8 cellular contexts compared by ENCODE assay signal in genomic region chr6:75206338-75207210, GRCh38. TPM values are rescaled to one million over a fixed set of nuclear protein-coding genes. Genes with fewer than 3 reads are reported as not detected.
DNase-seq lines count a peak whose midpoint lies in the region; ATAC-seq, FAIRE-seq and TF ChIP-seq lines count a peak whose summit lies in the region.

No MANE protein-coding gene starts in this region.

- H3K4me2 ChIP-seq in GM12878 (ENCODE audit: control insufficient read depth, insufficient read depth), result no peak overlapping the region

- no peak for TF ChIP-seq POLR2A in GM12878 (IDR thresholded peaks at IDR 0.05; ENCODE audit: low read depth, low read length)

- H3K4me1 Mint-ChIP-seq in activated CD4-positive, alpha-beta memory T cell treated with anti-CD3 and anti-CD28 coated beads for 36 hours (ENCODE audit: low read depth), result peaks cover 53% of the 10 kb centered on the region
- H3K4me1 Mint-ChIP-seq in activated CD4-positive, alpha-beta memory T cell treated with anti-CD3 and anti-CD28 coated beads, Interleukin-2, amount 10 ng/mL, durations not matched to agents 7 days and 5 days, result peaks cover 53% of the 10 kb centered on the region

- no peaks in the 10 kb centered on the region for H3K4me1 ChIP-seq in GM12878 (ENCODE audit: control insufficient read depth, insufficient read depth, low read length)
- H3K4me1 ChIP-seq in kidney (ENCODE audit: control insufficient read depth in 1 of 2, insufficient read depth in 1 of 2, low read depth in 1 of 2, low read length in 2 of 2), result peaks cover 4 to 16% of the 10 kb centered on the region in 2 donors
- peaks cover 8 to 32% of the 10 kb centered on the region in 2 donors for H3K4me1 ChIP-seq in thoracic aorta (ENCODE audit: control insufficient read depth in 1 of 2, low read depth in 2 of 2)

- H3K4me3 ChIP-seq in GM12878 (no peak overlapping the region), kidney (ENCODE audit: low read length in 2 of 2) (peak overlapping the region; percentile 56 to 70), thoracic aorta (peak overlapping the region; percentile 85)

- POLR2A ChIA-PET in activated CD4-positive, alpha-beta memory T cell treated with anti-CD3 and anti-CD28 coated beads for 36 hours (lab: Charles Lee), result no interaction called here
- POLR2A ChIA-PET in activated CD4-positive, alpha-beta memory T cell treated with anti-CD3 and anti-CD28 coated beads, Interleukin-2, amount 10 ng/mL, durations not matched to agents 7 days and 5 days (lab: Charles Lee), result no interaction called here
- POLR2A ChIA-PET in GM12878 (lab: Charles Lee), result no interaction called here

- RAD21 ChIA-PET in GM12878 (lab: Charles Lee; ENCODE audit: unreplicated experiment), result interaction anchor here (1.5 to 4.4 kb wide), 2 partner anchors 797 to 1115 kb away, joined by 6 to 64 read pairs; no protein-coding TSS in a partner anchor

- H3K36me3 Mint-ChIP-seq in activated CD4-positive, alpha-beta memory T cell treated with anti-CD3 and anti-CD28 coated beads for 36 hours, result no peaks in the 10 kb centered on the region
- H3K36me3 Mint-ChIP-seq in activated CD4-positive, alpha-beta memory T cell treated with anti-CD3 and anti-CD28 coated beads, Interleukin-2, amount 10 ng/mL, durations not matched to agents 7 days and 5 days (ENCODE audit: low read depth), result peaks cover 4% of the 10 kb centered on the region

- in situ Hi-C loops in GM12878 (cut with MboI), result loop anchor here (10.0 kb wide), 1 partner anchor 792 kb away; no protein-coding TSS in a partner anchor

- H3K9ac ChIP-seq in GM12878 (ENCODE audit: control insufficient read depth, insufficient read depth, low read length) (no peak overlapping the region), kidney (ENCODE audit: low read length in 2 of 2) (peak overlapping the region in 1 of 2 donors; percentile 69)

- H3K36me3 ChIP-seq in GM12878 (ENCODE audit: control insufficient read depth in 2 of 2, insufficient read depth in 2 of 2, low read length in 1 of 2) (no peaks in the 10 kb centered on the region), kidney (ENCODE audit: control insufficient read depth in 1 of 2, insufficient read depth in 2 of 2, low read length in 2 of 2) (no peaks in the 10 kb centered on the region), thoracic aorta (no peaks in the 10 kb centered on the region)

- CTCF ChIA-PET in activated CD4-positive, alpha-beta memory T cell treated with anti-CD3 and anti-CD28 coated beads for 36 hours (lab: Charles Lee), result interaction anchor here (0.9 to 10.7 kb wide), 5 partner anchors 225 to 1478 kb away, joined by 3 to 169 read pairs (median 21); no protein-coding TSS in a partner anchor
- CTCF ChIA-PET in activated CD4-positive, alpha-beta memory T cell treated with anti-CD3 and anti-CD28 coated beads, Interleukin-2, amount 10 ng/mL, durations not matched to agents 7 days and 5 days (lab: Charles Lee), result interaction anchor here (3.3 to 6.1 kb wide), 2 partner anchors 1115 to 1469 kb away, joined by 12 to 53 read pairs; no protein-coding TSS in a partner anchor
- CTCF ChIA-PET in GM12878 (lab: Yijun Ruan, JAX), result interaction anchor here (0.8 to 6.3 kb wide), 5 partner anchors 797 to 1468 kb away, joined by 4 to 95 read pairs (median 28); no protein-coding TSS in a partner anchor

- no peaks in the 10 kb centered on the region for H3K9me3 Mint-ChIP-seq in activated CD4-positive, alpha-beta memory T cell treated with anti-CD3 and anti-CD28 coated beads for 36 hours
- H3K9me3 Mint-ChIP-seq in activated CD4-positive, alpha-beta memory T cell treated with anti-CD3 and anti-CD28 coated beads, Interleukin-2, amount 10 ng/mL, durations not matched to agents 7 days and 5 days, result no peaks in the 10 kb centered on the region

- FAIRE-seq in GM12878 (lab: Jason Lieb, UNC), result no peak
- no peak for FAIRE-seq in kidney (lab: Jason Lieb, UNC)

- TF ChIP-seq EP300 in GM12878 (IDR thresholded peaks at IDR 0.05; ENCODE audit: borderline replicate concordance in 1 of 2, control insufficient read depth in 1 of 2, low read depth in 2 of 2, low read length in 2 of 2), result no peak

- H3K79me2 ChIP-seq in GM12878 (ENCODE audit: control insufficient read depth, insufficient read depth, low read length), result no peaks in the 10 kb centered on the region

- TF ChIP-seq CTCF in GM12878 (IDR thresholded peaks at IDR 0.05 in 2 of 3, conservative IDR thresholded peaks at IDR 0.05 in 1 of 3; ENCODE audit: control insufficient read depth in 2 of 3, extremely low read depth in 1 of 3, insufficient read depth in 1 of 3, low read depth in 3 of 3, low read length in 3 of 3), result no peak
- no peak for TF ChIP-seq CTCF in kidney (IDR thresholded peaks at IDR 0.05; ENCODE audit: borderline replicate concordance, extremely low read depth, insufficient read depth)
- TF ChIP-seq CTCF in thoracic aorta (IDR thresholded peaks at IDR 0.05), result no peak

- H3K27ac ChIP-seq in GM12878 (ENCODE audit: control insufficient read depth, insufficient read depth) (no peak overlapping the region), kidney (ENCODE audit: low read depth in 2 of 2, low read length in 2 of 2) (peak overlapping the region in 1 of 2 donors; percentile 79), thoracic aorta (peak overlapping the region; percentile 74 to 80)

- intact Hi-C loops in activated CD4-positive, alpha-beta memory T cell treated with anti-CD3 and anti-CD28 coated beads for 36 hours (cut with micrococcal nuclease), result loop anchor here (5.0 to 10.0 kb wide), 2 partner anchors 632 to 1529 kb away; no protein-coding TSS in a partner anchor
- intact Hi-C loops in GM12878 (cut with micrococcal nuclease; ENCODE audit: unreplicated experiment) (loop anchor here (5.0 to 10.0 kb wide), 6 partner anchors 272 to 1529 kb away; no protein-coding TSS in a partner anchor), kidney (cut with DNase I) (loop anchor here (5.0 kb wide), 1 partner anchor 1469 kb away; no protein-coding TSS in a partner anchor)

- no peak overlapping the region for H3K27ac Mint-ChIP-seq in activated CD4-positive, alpha-beta memory T cell treated with anti-CD3 and anti-CD28 coated beads for 36 hours
- H3K27ac Mint-ChIP-seq in activated CD4-positive, alpha-beta memory T cell treated with anti-CD3 and anti-CD28 coated beads, Interleukin-2, amount 10 ng/mL, durations not matched to agents 7 days and 5 days, result no peak overlapping the region

- BruUV-seq in GM12878 (replicated peaks; lab: Mats Ljungman, UMichigan), result no TSS peak

- no peak for DNase-seq in activated CD4-positive, alpha-beta memory T cell treated with anti-CD3 and anti-CD28 coated beads for 36 hours
- no peak for DNase-seq in activated CD4-positive, alpha-beta memory T cell treated with anti-CD3 and anti-CD28 coated beads, Interleukin-2, amount 10 ng/mL, durations not matched to agents 7 days and 5 days
- DNase-seq in GM12878 (ENCODE audit: low read depth, low spot score) (no peak), kidney (peak; percentile 70), thoracic aorta (ENCODE audit: low spot score) (no peak), NCI-H2029 (lab: John Stamatoyannopoulos, UW) (no peak)
- no peak for DNase-seq in stimulated activated CD4-positive, alpha-beta T cell treated with anti-CD3 and anti-CD28 coated beads, Interleukin-1b, Interleukin-23, amount 100 ng/mL, for 48 hours
- DNase-seq in effector CD8-positive, alpha-beta T cell (lab: John Stamatoyannopoulos, UW), result no peak

- ATAC-seq in GM12878 (no peak), thoracic aorta (ENCODE audit: insufficient number of reproducible peaks, low FRiP score, low read depth) (no peak)

- H2AFZ ChIP-seq in GM12878 (ENCODE audit: control insufficient read depth, low read depth, low read length), result no peak overlapping the region

- peaks cover 33 to 39% of the 10 kb centered on the region in 2 experiments for H3K27me3 ChIP-seq in GM12878 (replicated peaks in 1 of 2; ENCODE audit: control insufficient read depth in 2 of 2, insufficient read depth in 2 of 2, low read length in 1 of 2)
- H3K27me3 ChIP-seq in thoracic aorta (replicated peaks; ENCODE audit: insufficient read depth), result no peaks in the 10 kb centered on the region

- H4K20me1 ChIP-seq in GM12878 (ENCODE audit: control insufficient read depth, insufficient read depth), result no peaks in the 10 kb centered on the region; the same call in 1 of the 2 replicates

- 8% methylated on average over 37 of the region's 37 CpGs for WGBS in GM12878 (ENCODE audit: insufficient coverage, insufficient replicate concordance, low lambda C conversion rate, missing lambda C conversion rate)

- peak overlapping the region; percentile 35 for H3K4me3 Mint-ChIP-seq in activated CD4-positive, alpha-beta memory T cell treated with anti-CD3 and anti-CD28 coated beads for 36 hours
- no peak overlapping the region for H3K4me3 Mint-ChIP-seq in activated CD4-positive, alpha-beta memory T cell treated with anti-CD3 and anti-CD28 coated beads, Interleukin-2, amount 10 ng/mL, durations not matched to agents 7 days and 5 days

- H3K9me3 ChIP-seq in GM12878 (replicated peaks; ENCODE audit: control insufficient read depth, insufficient read depth, low read length), result no peaks in the 10 kb centered on the region
- no peaks in the 10 kb centered on the region for H3K9me3 ChIP-seq in kidney (ENCODE audit: control insufficient read depth in 1 of 2, low read length in 2 of 2)
- H3K9me3 ChIP-seq in thoracic aorta, result no peaks in the 10 kb centered on the region

- SMC1A ChIA-PET in GM12878 (lab: Charles Lee; ENCODE audit: uncharacterized antibody, unreplicated experiment), result interaction anchor here (1.5 to 6.0 kb wide), 4 partner anchors 452 to 1115 kb away, joined by 3 to 64 read pairs (median 54); no protein-coding TSS in a partner anchor

- TF ChIP-seq RAD21 in GM12878 (IDR thresholded peaks at IDR 0.05; ENCODE audit: insufficient read depth, low read depth, low read length), result no peak

- H3K27me3 Mint-ChIP-seq in activated CD4-positive, alpha-beta memory T cell treated with anti-CD3 and anti-CD28 coated beads for 36 hours, result peaks cover 76% of the 10 kb centered on the region
- H3K27me3 Mint-ChIP-seq in activated CD4-positive, alpha-beta memory T cell treated with anti-CD3 and anti-CD28 coated beads, Interleukin-2, amount 10 ng/mL, durations not matched to agents 7 days and 5 days, result peaks cover 84% of the 10 kb centered on the region

RNA-seq across cellular contexts. Expression of gene COL12A1, which starts 0.7 kb away (rescaled TPM):
- total RNA-seq in activated CD4-positive, alpha-beta memory T cell treated with anti-CD3 and anti-CD28 coated beads for 36 hours, result not detected
- not detected for total RNA-seq in activated CD4-positive, alpha-beta memory T cell treated with anti-CD3 and anti-CD28 coated beads, Interleukin-2, amount 10 ng/mL, durations not matched to agents 7 days and 5 days
- total RNA-seq in GM12878 (2013; cell fraction: nucleolus; rRNA removed), result 0.29 TPM in 1 of 2 replicates, not detected in the other
- total RNA-seq in GM12878 (2014; rRNA removed), result under 0.01 TPM in 1 of 2 replicates, not detected in the other
- not detected in 2 replicates for total RNA-seq in GM12878 (2014; rRNA removed; fragmentation: Illumina TruSeq; extraction: Trizol)
- total RNA-seq in GM12878 (2021), result 0.29 and 0.69 TPM in 2 replicates
- not detected for polyA plus RNA-seq in GM12878 (2011; ENCODE audit: low read depth)
- 0.03 TPM in 1 of 2 replicates, not detected in the other for polyA plus RNA-seq in GM12878 (2011; rRNA removed)
- 0.02 TPM in 1 of 2 replicates, not detected in the other for polyA plus RNA-seq in GM12878 (2011; cell fraction: cytosol; rRNA removed)
- not detected in 2 replicates for polyA plus RNA-seq in GM12878 (2011; cell fraction: nucleus; rRNA removed)
- polyA plus RNA-seq in GM12878 (2012), result not detected in 2 replicates
- polyA plus RNA-seq in GM12878 (2014; fragmentation: Illumina TruSeq; extraction: Trizol), result under 0.01 TPM in 1 of 2 replicates, not detected in the other
- polyA plus RNA-seq in GM12878 (2014; fragmentation: Nextera tagmentation; extraction: Ambion mirVana), result not detected
- polyA plus RNA-seq in GM12878 (2014; rRNA removed), result not detected in 2 replicates
- under 1 TPM; 0.04 to 0.17 TPM for polyA plus RNA-seq in GM12878 (2016; fragmentation: Nextera tagmentation; extraction: Ambion mirVana)
- polyA minus RNA-seq in GM12878 (2011; rRNA and poly(A)+ RNA removed), result not detected in 2 replicates
- polyA minus RNA-seq in GM12878 (2011; cell fraction: cytosol; rRNA and poly(A)+ RNA removed), result 3.3 and 3.6 TPM in 2 replicates
- polyA minus RNA-seq in GM12878 (2011; cell fraction: nucleus; rRNA and poly(A)+ RNA removed), result 0.12 and 0.86 TPM in 2 replicates
- 28.3 TPM for total RNA-seq in kidney
- polyA plus RNA-seq in kidney (ENCODE audit: insufficient read depth, low read depth, low replicate concordance), result 12.3 TPM
- 100 to 1,000 TPM in 1 of 2 donors, 10 to 100 TPM in 1; 92.3 to 131 TPM for total RNA-seq in thoracic aorta

RNA-seq across cellular contexts. Expression of gene COX7A2, which starts 37.0 kb away (rescaled TPM):
- total RNA-seq in activated CD4-positive, alpha-beta memory T cell treated with anti-CD3 and anti-CD28 coated beads for 36 hours, result 100 to 1,000 TPM; 564 to 566 TPM
- 100 to 1,000 TPM; 469 to 471 TPM for total RNA-seq in activated CD4-positive, alpha-beta memory T cell treated with anti-CD3 and anti-CD28 coated beads, Interleukin-2, amount 10 ng/mL, durations not matched to agents 7 days and 5 days
- total RNA-seq in GM12878 (2013; cell fraction: nucleolus; rRNA removed), result 16.2 and 17.4 TPM in 2 replicates
- 199 and 239 TPM in 2 replicates for total RNA-seq in GM12878 (2014; rRNA removed)
- total RNA-seq in GM12878 (2014; rRNA removed; fragmentation: Illumina TruSeq; extraction: Trizol), result 417 and 432 TPM in 2 replicates
- total RNA-seq in GM12878 (2021), result 384 and 403 TPM in 2 replicates
- 436 TPM for polyA plus RNA-seq in GM12878 (2011; ENCODE audit: low read depth)
- polyA plus RNA-seq in GM12878 (2011; rRNA removed), result 552 and 633 TPM in 2 replicates
- 192 and 230 TPM in 2 replicates for polyA plus RNA-seq in GM12878 (2011; cell fraction: cytosol; rRNA removed)
- 111 and 240 TPM in 2 replicates for polyA plus RNA-seq in GM12878 (2011; cell fraction: nucleus; rRNA removed)
- polyA plus RNA-seq in GM12878 (2012), result 254 and 400 TPM in 2 replicates
- polyA plus RNA-seq in GM12878 (2014; fragmentation: Illumina TruSeq; extraction: Trizol), result 520 and 635 TPM in 2 replicates
- polyA plus RNA-seq in GM12878 (2014; fragmentation: Nextera tagmentation; extraction: Ambion mirVana), result 1,000 to 10,000 TPM; 1,615 to 1,834 TPM
- polyA plus RNA-seq in GM12878 (2014; rRNA removed), result 238 and 276 TPM in 2 replicates
- polyA plus RNA-seq in GM12878 (2016; fragmentation: Nextera tagmentation; extraction: Ambion mirVana), result 1,000 to 10,000 TPM in 1 of 2 experiments, 100 to 1,000 TPM in 1; 984 to 1,077 TPM
- polyA minus RNA-seq in GM12878 (2011; rRNA and poly(A)+ RNA removed), result 38.3 and 42.0 TPM in 2 replicates
- 19.9 and 26.2 TPM in 2 replicates for polyA minus RNA-seq in GM12878 (2011; cell fraction: cytosol; rRNA and poly(A)+ RNA removed)
- 15.3 and 17.0 TPM in 2 replicates for polyA minus RNA-seq in GM12878 (2011; cell fraction: nucleus; rRNA and poly(A)+ RNA removed)
- 315 TPM for total RNA-seq in kidney
- polyA plus RNA-seq in kidney (ENCODE audit: insufficient read depth, low read depth, low replicate concordance), result 812 TPM
- total RNA-seq in thoracic aorta, result 100 to 1,000 TPM; 101 to 643 TPM

Comparison
In these comparisons a context has a peak if more than half of its experiments do, and no peak if none do; other contexts are left out.
1. RNA of gene COL12A1, which starts 0.7 kb away (total RNA-seq): 92.3 to 131 TPM in thoracic aorta and 28.3 TPM in kidney (single experiment); not detected in activated CD4-positive, alpha-beta memory T cell treated with anti-CD3 and anti-CD28 coated beads for 36 hours, under 0.01 to 0.69 TPM in GM12878 and not detected in activated CD4-positive, alpha-beta memory T cell treated with anti-CD3 and anti-CD28 coated beads, Interleukin-2, amount 10 ng/mL, durations not matched to agents 7 days and 5 days; every median in the first group is over 10 times any median in the second.